1 cellular context compared by ENCODE assay signal in the genomic region with DNA sequence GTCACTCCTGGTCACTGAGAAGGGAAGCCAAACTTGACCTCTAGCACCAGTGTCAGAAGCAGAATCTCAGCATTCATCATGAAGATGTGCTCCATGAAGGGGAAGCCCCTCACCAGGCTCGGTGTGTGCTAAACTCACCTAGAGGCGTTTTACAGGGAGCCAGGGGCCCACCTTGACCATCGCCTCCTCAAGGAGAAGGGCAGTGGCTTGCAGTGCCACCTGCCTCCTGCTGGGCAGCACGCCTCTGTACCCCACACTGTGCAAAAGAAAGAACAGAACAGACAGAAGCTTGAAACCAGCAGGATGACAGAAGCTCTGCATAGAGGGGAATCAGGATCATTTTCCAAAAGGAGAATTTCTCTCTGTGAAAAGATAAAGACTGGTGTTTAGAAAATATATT.
TF ChIP-seq lines count a peak whose summit lies in the region.

No MANE protein-coding gene starts in this region.

TF ChIP-seq in GM23338, 12 proteins besides CTCF, POLR2A, EP300 and RAD21 (continued from another document):
- no peak for TF ChIP-seq ETS1 (IDR thresholded peaks at IDR 0.05)
TF ChIP-seq in GM23338: peak in this region for 0.
